In genomic region chr6:166341915-166342292, GRCh38 we compare ENCODE assay signal across 8 cellular contexts.
A peak's percentile ranks its signal among the peaks of the same experiment; 100 is the strongest.
DNase-seq lines count a peak whose midpoint lies in the region; ATAC-seq lines count a peak whose summit lies in the region.

No MANE protein-coding gene starts in this region.

- peak; percentile 2 for DNase-seq in ACHN
- peak; percentile 46 for DNase-seq in adipocyte (ENCODE audit: low read depth)
- no peak for DNase-seq in NCI-H446 treated with DMSO at 0.1 percent for 48 hours (lab: John Stamatoyannopoulos, UW)
- no peak for DNase-seq in central memory CD4-positive, alpha-beta T cell

- no peaks in the 10 kb centered on the region for H3K27me3 Mint-ChIP-seq in stimulated activated naive CD8-positive, alpha-beta T cell treated with anti-CD3 and anti-CD28 coated beads, Interleukin-15, Interleukin-2, amounts not matched to agents 100 ng/mL and 50 ng/mL, for 24 hours

- peaks cover 13% of the 10 kb centered on the region for H3K4me1 Mint-ChIP-seq in stimulated activated naive CD8-positive, alpha-beta T cell treated with anti-CD3 and anti-CD28 coated beads, Interleukin-15, Interleukin-2, amounts not matched to agents 100 ng/mL and 50 ng/mL, for 24 hours (ENCODE audit: low read depth)

- peak overlapping the region; percentile 95 for H3K9ac ChIP-seq in adipocyte (ENCODE audit: low read length)

- H3K9me3 ChIP-seq in adipocyte (ENCODE audit: control insufficient read depth, low read length) (no peaks in the 10 kb centered on the region), iPS-18c (ENCODE audit: control insufficient read depth, insufficient read depth, low read length) (no peaks in the 10 kb centered on the region)

- H3K4me3 ChIP-seq in adipocyte (ENCODE audit: low read length) (peak overlapping the region; percentile 98), iPS-18c (ENCODE audit: insufficient read depth, low read depth, low read length) (peak overlapping the region; percentile 94)

- H3K4me1 ChIP-seq in adipocyte (ENCODE audit: control insufficient read depth, insufficient read depth, low read length) = peaks cover 18% of the 10 kb centered on the region

- H3K9me3 Mint-ChIP-seq in stimulated activated naive CD8-positive, alpha-beta T cell treated with anti-CD3 and anti-CD28 coated beads, Interleukin-15, Interleukin-2, amounts not matched to agents 100 ng/mL and 50 ng/mL, for 24 hours = no peaks in the 10 kb centered on the region

- peak overlapping the region; percentile 88 for H3K4me3 Mint-ChIP-seq in stimulated activated naive CD8-positive, alpha-beta T cell treated with anti-CD3 and anti-CD28 coated beads, Interleukin-15, Interleukin-2, amounts not matched to agents 100 ng/mL and 50 ng/mL, for 24 hours

- in situ Hi-C loops in ACHN (cut with HindIII; ENCODE audit: low pct_ligation_motif_present, low pct_unique_long_range_greater_than_20kb, low sequenced_read_pairs) = no loop called here

- peak overlapping the region; percentile 85 for H3K27ac Mint-ChIP-seq in stimulated activated naive CD8-positive, alpha-beta T cell treated with anti-CD3 and anti-CD28 coated beads, Interleukin-15, Interleukin-2, amounts not matched to agents 100 ng/mL and 50 ng/mL, for 24 hours

- peaks cover 11% of the 10 kb centered on the region for H3K36me3 ChIP-seq in adipocyte (ENCODE audit: control insufficient read depth, insufficient read depth, low read length, severe bottlenecking)

- no peaks in the 10 kb centered on the region for H3K27me3 ChIP-seq in adipocyte (replicated peaks; ENCODE audit: control insufficient read depth, insufficient read depth, low read length)

- ATAC-seq in HG02943 (IDR thresholded peaks at IDR 0.05; ENCODE audit: low read depth, unreplicated experiment) = peak; percentile 4
- no peak for ATAC-seq in HG02798 (IDR thresholded peaks at IDR 0.05; ENCODE audit: poor library complexity, unreplicated experiment)

- no peaks in the 10 kb centered on the region for H3K36me3 Mint-ChIP-seq in stimulated activated naive CD8-positive, alpha-beta T cell treated with anti-CD3 and anti-CD28 coated beads, Interleukin-15, Interleukin-2, amounts not matched to agents 100 ng/mL and 50 ng/mL, for 24 hours (ENCODE audit: low read depth)

Comparison
In these comparisons a context has a peak if more than half of its experiments do, and no peak if none do; other contexts are left out.
1. DNase-seq: peak in ACHN (single experiment) and adipocyte (single experiment); none in NCI-H446 treated with DMSO at 0.1 percent for 48 hours (single experiment) and central memory CD4-positive, alpha-beta T cell (single experiment).